1 cellular context compared by ENCODE assay signal in genomic region chr2:200963129-200963917, GRCh38.
TF ChIP-seq lines count a peak whose summit lies in the region.

TSS of gene ORC2 (minus strand) at chr2:200963660. CDS start at chr2:200958123, 5,537 bp downstream.

TF ChIP-seq in HEK293, 187 proteins besides CTCF, POLR2A, EP300 and RAD21 (continued from another document and continues in another):
- TF ChIP-seq ZNF654 (tag by site-specific recombination; IDR thresholded peaks at IDR 0.05; ENCODE audit: low read depth) (0 out of 2 replicates have a peak, but pooled peaks have one; percentile 6), ZNF707 (tag by site-specific recombination; IDR thresholded peaks at IDR 0.05) (no peak), ZNF175 (tag by site-specific recombination; IDR thresholded peaks at IDR 0.05) (no peak), ZBTB10 (tag by site-specific recombination; IDR thresholded peaks at IDR 0.05) (peak; percentile 93), GFI1B (tag by site-specific recombination; IDR thresholded peaks at IDR 0.05) (no peak), GLIS2 (tag by site-specific recombination; IDR thresholded peaks at IDR 0.05) (peak; percentile 95), ZBTB26 (tag by site-specific recombination; optimal IDR thresholded peaks at IDR 0.05) (peak; percentile 31), PRDM6 (tag by site-specific recombination; IDR thresholded peaks at IDR 0.05) (peak; percentile 26; the same call in 1 of the 2 replicates), ZNF585B (tag by site-specific recombination; IDR thresholded peaks at IDR 0.05) (no peak), ZNF658 (tag by site-specific recombination; IDR thresholded peaks at IDR 0.05) (no peak), KLF7 (tag by site-specific recombination; IDR thresholded peaks at IDR 0.05; ENCODE audit: borderline replicate concordance) (no peak; the same call in 1 of the 2 replicates), PRDM2 (tag by site-specific recombination; IDR thresholded peaks at IDR 0.05; ENCODE audit: borderline replicate concordance) (no peak), KLF17 (tag by site-specific recombination; IDR thresholded peaks at IDR 0.05) (no peak), ZBTB11 (tag by site-specific recombination; conservative IDR thresholded peaks at IDR 0.05; ENCODE audit: low read depth) (peak; percentile 70), PATZ1 (tag by site-specific recombination; IDR thresholded peaks at IDR 0.05) (peak; percentile 80), ZNF114 (tag by site-specific recombination; IDR thresholded peaks at IDR 0.05) (no peak), ZNF623 (tag by site-specific recombination; IDR thresholded peaks at IDR 0.05) (no peak), ZNF324 (tag by site-specific recombination; IDR thresholded peaks at IDR 0.05) (peak; percentile 54; the same call in 1 of the 2 replicates), KLF1 (tag by site-specific recombination; IDR thresholded peaks at IDR 0.05) (peak; percentile 56), SETDB1 (IDR thresholded peaks at IDR 0.05; ENCODE audit: insufficient read length, low read length) (no peak), ZNF157 (tag by site-specific recombination; IDR thresholded peaks at IDR 0.05) (no peak), ZNF629 (tag by site-specific recombination; IDR thresholded peaks at IDR 0.05) (peak; percentile 45; the same call in 1 of the 2 replicates), ZNF121 (tag by site-specific recombination; IDR thresholded peaks at IDR 0.05) (0 out of 2 replicates have a peak, but pooled peaks have one; percentile 22), ZNF311 (tag by site-specific recombination; IDR thresholded peaks at IDR 0.05; ENCODE audit: borderline replicate concordance) (no peak), ZNF211 (tag by site-specific recombination; IDR thresholded peaks at IDR 0.05; ENCODE audit: low read depth) (no peak), ZNF302 (tag by site-specific recombination; IDR thresholded peaks at IDR 0.05; ENCODE audit: low read depth) (no peak), PRDM4 (tag by site-specific recombination; IDR thresholded peaks at IDR 0.05) (peak; percentile 29; the same call in 1 of the 2 replicates), ZNF391 (tag by site-specific recombination; IDR thresholded peaks at IDR 0.05; ENCODE audit: borderline replicate concordance, low read depth) (0 out of 2 replicates have a peak, but pooled peaks have one; percentile 56), SP7 (tag by site-specific recombination; IDR thresholded peaks at IDR 0.05) (peak; percentile 67; the same call in 1 of the 2 replicates), ZNF23 (tag by site-specific recombination; IDR thresholded peaks at IDR 0.05; ENCODE audit: borderline replicate concordance) (no peak), ZNF670 (tag by site-specific recombination; IDR thresholded peaks at IDR 0.05; ENCODE audit: low read depth) (no peak), IKZF3 (tag by site-specific recombination; IDR thresholded peaks at IDR 0.05) (peak; percentile 90), KLF8 (tag by site-specific recombination; IDR thresholded peaks at IDR 0.05) (peak; percentile 80; the same call in 1 of the 2 replicates), ZNF843 (tag by site-specific recombination; IDR thresholded peaks at IDR 0.05) (0 out of 2 replicates have a peak, but pooled peaks have one; percentile 53)
